Comparison of ENCODE assay signal across 18 cellular contexts in genomic region chr11:68923614-68924013, GRCh38. TPM values are rescaled to one million over a fixed set of nuclear protein-coding genes. Genes with fewer than 3 reads are reported as not detected.
A peak's percentile ranks its signal among the peaks of the same experiment; 100 is the strongest.
DNase-seq lines count a peak whose midpoint lies in the region; ATAC-seq, FAIRE-seq and TF ChIP-seq lines count a peak whose summit lies in the region.
"Had no signal": no experiment of that assay in that cellular context is flagged by ENCODE, and none has a peak within 500 bp of the region (broad histone marks: within the 10 kb centered on the region; RNA-seq: fewer than 3 reads in every experiment).

No MANE protein-coding gene starts in this region.

- POLR2A ChIA-PET in GM12878 (lab: Charles Lee) = no interaction called here

- BruUV-seq in GM12878 (replicated peaks; lab: Mats Ljungman, UMichigan) = no TSS peak

- no peak for TF ChIP-seq RAD21 in GM12878 (IDR thresholded peaks at IDR 0.05; ENCODE audit: insufficient read depth, low read depth, low read length)

- intact Hi-C loops in GM12878 (cut with micrococcal nuclease; ENCODE audit: unreplicated experiment) (no loop called here), gastrocnemius medialis (cut with DNase I; ENCODE audit: low total_unique reads) (no loop called here)

- TF ChIP-seq EP300 in GM12878 (IDR thresholded peaks at IDR 0.05; ENCODE audit: borderline replicate concordance in 1 of 2, control insufficient read depth in 1 of 2, low read depth in 2 of 2, low read length in 2 of 2) = no peak

- FAIRE-seq in GM12878 (lab: Jason Lieb, UNC) = no peak
- FAIRE-seq: A549 had no signal

- 95% methylated on average over 3 of the region's 3 CpGs for WGBS in GM12878 (ENCODE audit: insufficient coverage, insufficient replicate concordance, low lambda C conversion rate, missing lambda C conversion rate)

- in situ Hi-C loops in GM12878 (cut with MboI) = no loop called here
- in situ Hi-C loops in gastrocnemius medialis (cut with MboI; ENCODE audit: low sequenced_read_pairs in 4 of 4) = no loop called here

- H3K27ac ChIP-seq in GM12878 (ENCODE audit: control insufficient read depth, insufficient read depth) (no peak overlapping the region), muscle layer of colon (ENCODE audit: low read depth, low read length) (peak overlapping the region; percentile 76), stomach smooth muscle (ENCODE audit: low read length) (peak overlapping the region; percentile 87), gastrocnemius medialis (no peak overlapping the region)
- H3K27ac ChIP-seq: A549 had no signal

- SMC1A ChIA-PET in GM12878 (lab: Charles Lee; ENCODE audit: uncharacterized antibody, unreplicated experiment) = no interaction called here

- H3K4me3 ChIP-seq in AG10803 (ENCODE audit: low read length) (no peak overlapping the region), GM12878 (no peak overlapping the region), muscle layer of colon (ENCODE audit: low read depth in 1 of 2, low read length in 2 of 2) (no peak overlapping the region), stomach smooth muscle (ENCODE audit: low read length in 2 of 2) (no peak overlapping the region), gastrocnemius medialis (no peak overlapping the region)
- H3K4me3 ChIP-seq: A549, GM23338 had no signal

- peaks cover 7 to 20% of the 10 kb centered on the region in 2 experiments; a peak in 3 of 4 replicates for H3K36me3 ChIP-seq in GM12878 (ENCODE audit: control insufficient read depth in 2 of 2, insufficient read depth in 2 of 2, low read length in 1 of 2)
- H3K36me3 ChIP-seq in muscle layer of colon (ENCODE audit: insufficient read depth, low read length) = peaks cover 34% of the 10 kb centered on the region
- H3K36me3 ChIP-seq in stomach smooth muscle (ENCODE audit: control insufficient read depth in 2 of 2, insufficient read depth in 2 of 2, low read length in 2 of 2) = peaks cover 14 to 43% of the 10 kb centered on the region in 2 donors
- peaks cover 0 to 66% of the 10 kb centered on the region in 2 donors for H3K36me3 ChIP-seq in gastrocnemius medialis

- H3K9ac ChIP-seq in GM12878 (ENCODE audit: control insufficient read depth, insufficient read depth, low read length) = no peak overlapping the region
- peak overlapping the region; percentile 37 for H3K9ac ChIP-seq in muscle layer of colon (ENCODE audit: low read length)
- H3K9ac ChIP-seq in stomach smooth muscle (ENCODE audit: low read length in 2 of 2) = peak overlapping the region; percentile 8 to 64

- ATAC-seq in GM12878 (no peak), GM21515 (IDR thresholded peaks at IDR 0.05; ENCODE audit: unreplicated experiment) (no peak), GM18870 (IDR thresholded peaks at IDR 0.05; ENCODE audit: unreplicated experiment) (no peak), gastrocnemius medialis (no peak)
- ATAC-seq: A549, GM23338 had no signal

- peak; percentile 39 for DNase-seq in AG10803 (ENCODE audit: low read depth)
- DNase-seq in GM12878 (ENCODE audit: low read depth, low spot score) = no peak
- DNase-seq in mucosa of gallbladder (ENCODE audit: low spot score) = no peak
- no peak for DNase-seq in gastrocnemius medialis
- DNase-seq: Caco-2, DMS53, MV-4-11, NCI-H1417, NCI-H1930, NCI-H446 treated with DMSO at 0.1 percent for 48 hours, NCI-H748 treated with DMSO at 0.1 percent for 48 hours, RPMI8226 had no signal

- RAD21 ChIA-PET in GM12878 (lab: Charles Lee; ENCODE audit: unreplicated experiment) = no interaction called here

- H3K4me2 ChIP-seq in GM12878 (ENCODE audit: control insufficient read depth, insufficient read depth) = no peak overlapping the region
- H3K4me2 ChIP-seq: A549, GM23338 had no signal

- no peak overlapping the region for H2AFZ ChIP-seq in GM12878 (ENCODE audit: control insufficient read depth, low read depth, low read length)
- H2AFZ ChIP-seq: GM23338 had no signal

- no peak for TF ChIP-seq CTCF in AG10803 (conservative IDR thresholded peaks at IDR 0.05; ENCODE audit: low read length)
- TF ChIP-seq CTCF in GM12878 (IDR thresholded peaks at IDR 0.05 in 2 of 3, conservative IDR thresholded peaks at IDR 0.05 in 1 of 3; ENCODE audit: control insufficient read depth in 2 of 3, extremely low read depth in 1 of 3, insufficient read depth in 1 of 3, low read depth in 3 of 3, low read length in 3 of 3) = no peak
- TF ChIP-seq CTCF in gastrocnemius medialis (IDR thresholded peaks at IDR 0.05 in 4 of 5, conservative IDR thresholded peaks at IDR 0.05 in 1 of 5) = no peak

- H3K4me1 ChIP-seq in GM12878 (ENCODE audit: control insufficient read depth, insufficient read depth, low read length) (peaks cover 11% of the 10 kb centered on the region), muscle layer of colon (ENCODE audit: insufficient read depth, low read length) (peaks cover 37% of the 10 kb centered on the region), stomach smooth muscle (ENCODE audit: control insufficient read depth, insufficient read depth, low read length) (peaks cover 35% of the 10 kb centered on the region), gastrocnemius medialis (peaks cover 1 to 10% of the 10 kb centered on the region in 2 donors)
- H3K4me1 ChIP-seq: A549, Caco-2 had no signal

- H3K9me3 ChIP-seq in GM12878 (replicated peaks; ENCODE audit: control insufficient read depth, insufficient read depth, low read length) (peaks cover 14% of the 10 kb centered on the region), muscle layer of colon (ENCODE audit: low read length) (no peaks in the 10 kb centered on the region), stomach smooth muscle (ENCODE audit: control insufficient read depth in 2 of 2, low read length in 2 of 2) (peaks cover 5 to 6% of the 10 kb centered on the region in 2 donors), gastrocnemius medialis (peaks cover 0 to 9% (median 4%) of the 10 kb centered on the region in 3 donors)

- H3K27me3 ChIP-seq in GM12878 (replicated peaks in 1 of 2; ENCODE audit: control insufficient read depth in 2 of 2, insufficient read depth in 2 of 2, low read length in 1 of 2) (no peaks in the 10 kb centered on the region), muscle layer of colon (ENCODE audit: control insufficient read depth in 1 of 2, insufficient read depth in 2 of 2, low read length in 2 of 2) (no peaks in the 10 kb centered on the region), stomach smooth muscle (ENCODE audit: control insufficient read depth in 1 of 2, insufficient read depth in 2 of 2, low read length in 2 of 2) (no peaks in the 10 kb centered on the region), gastrocnemius medialis (no peaks in the 10 kb centered on the region)

- H3K79me2 ChIP-seq in GM12878 (ENCODE audit: control insufficient read depth, insufficient read depth, low read length) = no peaks in the 10 kb centered on the region

- CTCF ChIA-PET in GM12878 (lab: Yijun Ruan, JAX) = no interaction called here

- H4K20me1 ChIP-seq in GM12878 (ENCODE audit: control insufficient read depth, insufficient read depth) = no peaks in the 10 kb centered on the region

- TF ChIP-seq POLR2A in GM12878 (IDR thresholded peaks at IDR 0.05; ENCODE audit: low read depth, low read length) (no peak), gastrocnemius medialis (IDR thresholded peaks at IDR 0.05) (no peak)

RNA-seq across cellular contexts. Expression of gene IGHMBP2, which starts 19.9 kb away (rescaled TPM):
- total RNA-seq in GM12878 (2013; cell fraction: nucleolus; rRNA removed) = 29.3 and 43.7 TPM in 2 replicates
- 7.5 and 7.8 TPM in 2 replicates for total RNA-seq in GM12878 (2014; rRNA removed)
- 6.3 and 7.4 TPM in 2 replicates for total RNA-seq in GM12878 (2014; rRNA removed; fragmentation: Illumina TruSeq; extraction: Trizol)
- total RNA-seq in GM12878 (2021) = 17.1 and 20.1 TPM in 2 replicates
- 3.4 TPM for polyA plus RNA-seq in GM12878 (2011; ENCODE audit: low read depth)
- polyA plus RNA-seq in GM12878 (2011; rRNA removed) = 7.6 and 12.8 TPM in 2 replicates
- polyA plus RNA-seq in GM12878 (2011; cell fraction: cytosol; rRNA removed) = 8.4 and 10.5 TPM in 2 replicates
- polyA plus RNA-seq in GM12878 (2011; cell fraction: nucleus; rRNA removed) = 56.2 and 70.0 TPM in 2 replicates
- 6.9 and 7.0 TPM in 2 replicates for polyA plus RNA-seq in GM12878 (2012)
- 5.7 and 9.8 TPM in 2 replicates for polyA plus RNA-seq in GM12878 (2014; fragmentation: Illumina TruSeq; extraction: Trizol)
- polyA plus RNA-seq in GM12878 (2014; fragmentation: Nextera tagmentation; extraction: Ambion mirVana) = 1 to 10 TPM; 1.4 to 1.6 TPM
- polyA plus RNA-seq in GM12878 (2014; rRNA removed) = 13.4 and 13.9 TPM in 2 replicates
- 10 to 100 TPM; 12.6 to 13.2 TPM for polyA plus RNA-seq in GM12878 (2016; fragmentation: Nextera tagmentation; extraction: Ambion mirVana)
- polyA minus RNA-seq in GM12878 (2011; rRNA and poly(A)+ RNA removed) = 9.9 and 13.0 TPM in 2 replicates
- polyA minus RNA-seq in GM12878 (2011; cell fraction: cytosol; rRNA and poly(A)+ RNA removed) = 5.6 and 6.4 TPM in 2 replicates
- polyA minus RNA-seq in GM12878 (2011; cell fraction: nucleus; rRNA and poly(A)+ RNA removed) = 19.2 and 31.2 TPM in 2 replicates
- 20.7 TPM for total RNA-seq in mucosa of gallbladder
- 10 to 100 TPM; 15.5 to 22.3 (median 18.1) TPM for total RNA-seq in gastrocnemius medialis

RNA-seq across cellular contexts. Expression of gene MRPL21, which starts 20.0 kb away (rescaled TPM):
- 18.4 and 19.7 TPM in 2 replicates for total RNA-seq in GM12878 (2013; cell fraction: nucleolus; rRNA removed)
- total RNA-seq in GM12878 (2014; rRNA removed) = 113 and 127 TPM in 2 replicates
- 92.1 and 102 TPM in 2 replicates for total RNA-seq in GM12878 (2014; rRNA removed; fragmentation: Illumina TruSeq; extraction: Trizol)
- 96.5 and 102 TPM in 2 replicates for total RNA-seq in GM12878 (2021)
- polyA plus RNA-seq in GM12878 (2011; ENCODE audit: low read depth) = 31.3 TPM
- polyA plus RNA-seq in GM12878 (2011; rRNA removed) = 85.8 and 131 TPM in 2 replicates
- polyA plus RNA-seq in GM12878 (2011; cell fraction: cytosol; rRNA removed) = 75.5 and 105 TPM in 2 replicates
- 58.2 and 61.3 TPM in 2 replicates for polyA plus RNA-seq in GM12878 (2011; cell fraction: nucleus; rRNA removed)
- 70.0 and 75.5 TPM in 2 replicates for polyA plus RNA-seq in GM12878 (2012)
- polyA plus RNA-seq in GM12878 (2014; fragmentation: Illumina TruSeq; extraction: Trizol) = 69.3 and 86.6 TPM in 2 replicates
- polyA plus RNA-seq in GM12878 (2014; fragmentation: Nextera tagmentation; extraction: Ambion mirVana) = 100 to 1,000 TPM; 194 to 283 TPM
- 129 and 140 TPM in 2 replicates for polyA plus RNA-seq in GM12878 (2014; rRNA removed)
- polyA plus RNA-seq in GM12878 (2016; fragmentation: Nextera tagmentation; extraction: Ambion mirVana) = 100 to 1,000 TPM; 247 to 256 TPM
- 37.8 and 45.4 TPM in 2 replicates for polyA minus RNA-seq in GM12878 (2011; rRNA and poly(A)+ RNA removed)
- 17.0 and 25.8 TPM in 2 replicates for polyA minus RNA-seq in GM12878 (2011; cell fraction: cytosol; rRNA and poly(A)+ RNA removed)
- 24.1 and 43.1 TPM in 2 replicates for polyA minus RNA-seq in GM12878 (2011; cell fraction: nucleus; rRNA and poly(A)+ RNA removed)
- total RNA-seq in mucosa of gallbladder = 41.4 TPM
- 10 to 100 TPM; 61.0 to 75.5 (median 64.6) TPM for total RNA-seq in gastrocnemius medialis

RNA-seq across cellular contexts. Expression of gene MRGPRD, which starts 57.2 kb away (rescaled TPM):
- not detected in 2 replicates for total RNA-seq in GM12878 (2013; cell fraction: nucleolus; rRNA removed)
- not detected in 2 replicates for total RNA-seq in GM12878 (2014; rRNA removed)
- total RNA-seq in GM12878 (2014; rRNA removed; fragmentation: Illumina TruSeq; extraction: Trizol) = not detected in 2 replicates
- total RNA-seq in GM12878 (2021) = not detected in 2 replicates
- polyA plus RNA-seq in GM12878 (2011; ENCODE audit: low read depth) = not detected
- not detected in 2 replicates for polyA plus RNA-seq in GM12878 (2011; rRNA removed)
- polyA plus RNA-seq in GM12878 (2011; cell fraction: cytosol; rRNA removed) = not detected in 2 replicates
- not detected in 2 replicates for polyA plus RNA-seq in GM12878 (2011; cell fraction: nucleus; rRNA removed)
- not detected in 2 replicates for polyA plus RNA-seq in GM12878 (2012)
- not detected in 2 replicates for polyA plus RNA-seq in GM12878 (2014; fragmentation: Illumina TruSeq; extraction: Trizol)
- polyA plus RNA-seq in GM12878 (2014; fragmentation: Nextera tagmentation; extraction: Ambion mirVana) = not detected
- not detected in 2 replicates for polyA plus RNA-seq in GM12878 (2014; rRNA removed)
- not detected for polyA plus RNA-seq in GM12878 (2016; fragmentation: Nextera tagmentation; extraction: Ambion mirVana)
- not detected in 2 replicates for polyA minus RNA-seq in GM12878 (2011; rRNA and poly(A)+ RNA removed)
- not detected in 2 replicates for polyA minus RNA-seq in GM12878 (2011; cell fraction: cytosol; rRNA and poly(A)+ RNA removed)
- not detected in 2 replicates for polyA minus RNA-seq in GM12878 (2011; cell fraction: nucleus; rRNA and poly(A)+ RNA removed)
- not detected for total RNA-seq in mucosa of gallbladder
- not detected for total RNA-seq in gastrocnemius medialis
- total RNA-seq: Caco-2, GM23338 had no signal
- polyA plus RNA-seq: A549, GM23338 had no signal

Comparison
In these comparisons a context has a peak if more than half of its experiments do, and no peak if none do; other contexts are left out.
1. H3K27ac ChIP-seq: peak in muscle layer of colon (single experiment) and stomach smooth muscle (single experiment); none in GM12878 (single experiment) and gastrocnemius medialis (0 of 4).